In the genomic region with DNA sequence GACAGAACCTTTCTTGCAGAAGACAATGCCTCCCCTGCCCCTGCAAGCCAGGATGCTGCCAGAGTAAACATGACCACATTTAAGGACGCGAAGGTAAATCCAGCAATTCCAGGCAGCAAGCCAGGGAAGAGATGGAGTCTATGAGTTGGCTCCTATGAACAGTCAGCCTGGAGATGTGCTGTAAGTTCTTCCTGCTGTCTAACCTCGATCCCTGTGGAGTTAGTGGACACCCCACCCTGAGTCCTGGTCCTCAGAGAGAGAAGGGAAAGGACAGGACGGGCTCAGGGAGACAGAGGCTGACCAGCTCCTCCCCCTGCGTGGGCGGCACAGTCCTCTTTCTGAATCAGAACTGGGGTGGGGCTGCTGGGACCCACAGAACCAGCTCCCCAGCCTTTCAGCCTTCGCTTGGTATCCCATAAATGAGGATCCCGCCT, we compare ENCODE assay signal across 12 cellular contexts. TPM values are rescaled to one million over a fixed set of nuclear protein-coding genes. Genes with fewer than 3 reads are reported as not detected.
DNase-seq lines count a peak whose midpoint lies in the region; ATAC-seq, FAIRE-seq and TF ChIP-seq lines count a peak whose summit lies in the region.
"Had no signal": no experiment of that assay in that cellular context is flagged by ENCODE, and none has a peak within 500 bp of the region (broad histone marks: within the 10 kb centered on the region; RNA-seq: fewer than 3 reads in every experiment).

No MANE protein-coding gene starts in this region.

- peak overlapping the region; percentile 42 for H3K27ac Mint-ChIP-seq in astrocyte (ENCODE audit: unreplicated experiment)
- no peak overlapping the region for H3K27ac Mint-ChIP-seq in stimulated activated naive B cell treated with anti-CD40 and anti-IgM and Interleukin-4, amounts not matched to agents 10 μg/mL and 1 μg/mL and 100 μg/mL, for 72 hours
- H3K27ac Mint-ChIP-seq: stimulated activated naive CD8-positive, alpha-beta T cell treated with anti-CD3 and anti-CD28 coated beads, Interleukin-15, Interleukin-2, amounts not matched to agents 100 ng/mL and 50 ng/mL, for 24 hours had no signal

- peak overlapping the region; percentile 66 for H3K4me2 ChIP-seq in astrocyte (ENCODE audit: low read length)

- H3K9me3 ChIP-seq in astrocyte (ENCODE audit: insufficient read depth, low read depth, low read length): no peaks in the 10 kb centered on the region
- no peaks in the 10 kb centered on the region for H3K9me3 ChIP-seq in lower lobe of right lung

- no peak for TF ChIP-seq RAD21 in Ishikawa (IDR thresholded peaks at IDR 0.05; ENCODE audit: low read depth)

- H3K36me3 Mint-ChIP-seq in astrocyte (ENCODE audit: low read depth, unreplicated experiment): peaks cover 6% of the 10 kb centered on the region
- H3K36me3 Mint-ChIP-seq in stimulated activated naive B cell treated with anti-CD40 and anti-IgM and Interleukin-4, amounts not matched to agents 10 μg/mL and 1 μg/mL and 100 μg/mL, for 72 hours: no peaks in the 10 kb centered on the region

- no peaks in the 10 kb centered on the region for H3K9me3 Mint-ChIP-seq in astrocyte (ENCODE audit: unreplicated experiment)
- H3K9me3 Mint-ChIP-seq in stimulated activated naive B cell treated with anti-CD40 and anti-IgM and Interleukin-4, amounts not matched to agents 10 μg/mL and 1 μg/mL and 100 μg/mL, for 72 hours: no peaks in the 10 kb centered on the region
- H3K9me3 Mint-ChIP-seq: stimulated activated naive CD8-positive, alpha-beta T cell treated with anti-CD3 and anti-CD28 coated beads, Interleukin-15, Interleukin-2, amounts not matched to agents 100 ng/mL and 50 ng/mL, for 24 hours had no signal

- no peak for FAIRE-seq in astrocyte (lab: Jason Lieb, UNC)
- FAIRE-seq: GM12891 had no signal

- peaks cover 34% of the 10 kb centered on the region for H3K4me1 Mint-ChIP-seq in astrocyte (ENCODE audit: low read depth, unreplicated experiment)
- H3K4me1 Mint-ChIP-seq in stimulated activated naive B cell treated with anti-CD40 and anti-IgM and Interleukin-4, amounts not matched to agents 10 μg/mL and 1 μg/mL and 100 μg/mL, for 72 hours: peaks cover 38 to 43% of the 10 kb centered on the region in 2 donors

- no peak overlapping the region for H3K9ac ChIP-seq in astrocyte (ENCODE audit: low read length)

- H3K27me3 ChIP-seq in astrocyte (ENCODE audit: insufficient read depth, low read length) (no peaks in the 10 kb centered on the region), lower lobe of right lung (ENCODE audit: low read depth) (no peaks in the 10 kb centered on the region)

- no peak overlapping the region for H3K4me3 Mint-ChIP-seq in astrocyte (ENCODE audit: unreplicated experiment)
- H3K4me3 Mint-ChIP-seq in stimulated activated naive B cell treated with anti-CD40 and anti-IgM and Interleukin-4, amounts not matched to agents 10 μg/mL and 1 μg/mL and 100 μg/mL, for 72 hours: no peak overlapping the region
- H3K4me3 Mint-ChIP-seq: stimulated activated naive CD8-positive, alpha-beta T cell treated with anti-CD3 and anti-CD28 coated beads, Interleukin-15, Interleukin-2, amounts not matched to agents 100 ng/mL and 50 ng/mL, for 24 hours had no signal

- H2AFZ ChIP-seq in astrocyte (ENCODE audit: low read depth, low read length): no peak overlapping the region

- peaks cover 78% of the 10 kb centered on the region for H4K20me1 ChIP-seq in astrocyte (ENCODE audit: insufficient read depth, low read length)

- peak; percentile 60 for DNase-seq in astrocyte (ENCODE audit: low read depth)
- DNase-seq in fibroblast of the aortic adventitia (ENCODE audit: low read depth): peak; percentile 90
- peak; percentile 75 for DNase-seq in skeletal muscle cell (ENCODE audit: low read depth)
- DNase-seq in lower lobe of right lung: no peak
- DNase-seq in NCI-H2171 treated with DMSO at 0.1 percent for 48 hours (lab: John Stamatoyannopoulos, UW): no peak
- no peak for DNase-seq in stimulated activated naive B cell treated with anti-CD40 and anti-IgM and Interleukin-4, amounts not matched to agents 10 μg/mL and 1 μg/mL and 100 μg/mL, for 72 hours
- DNase-seq in putamen (ENCODE audit: low spot score): no peak
- DNase-seq: OCI-M1 had no signal

- peaks cover 3% of the 10 kb centered on the region for H3K27me3 Mint-ChIP-seq in astrocyte (ENCODE audit: low read depth, unreplicated experiment)
- H3K27me3 Mint-ChIP-seq in stimulated activated naive B cell treated with anti-CD40 and anti-IgM and Interleukin-4, amounts not matched to agents 10 μg/mL and 1 μg/mL and 100 μg/mL, for 72 hours: peaks cover 31 to 32% of the 10 kb centered on the region in 2 donors
- H3K27me3 Mint-ChIP-seq: stimulated activated naive CD8-positive, alpha-beta T cell treated with anti-CD3 and anti-CD28 coated beads, Interleukin-15, Interleukin-2, amounts not matched to agents 100 ng/mL and 50 ng/mL, for 24 hours had no signal

- H3K4me3 ChIP-seq in astrocyte (ENCODE audit: insufficient read depth, low read depth, low read length): no peak overlapping the region
- no peak overlapping the region for H3K4me3 ChIP-seq in fibroblast of the aortic adventitia (ENCODE audit: low read depth, low read length)
- no peak overlapping the region for H3K4me3 ChIP-seq in skeletal muscle cell (ENCODE audit: low read depth, low read length)
- no peak overlapping the region for H3K4me3 ChIP-seq in lower lobe of right lung

- no peak for ATAC-seq in lower lobe of right lung
- no peak for ATAC-seq in stimulated activated naive B cell treated with anti-CD40 and anti-IgM and Interleukin-4, amounts not matched to agents 10 μg/mL and 1 μg/mL and 100 μg/mL, for 72 hours (replicated peaks)

- peaks cover 63% of the 10 kb centered on the region for H3K79me2 ChIP-seq in astrocyte (ENCODE audit: insufficient read depth, low read length)

- TF ChIP-seq CTCF in astrocyte (IDR thresholded peaks at IDR 0.05; ENCODE audit: insufficient read depth, low read depth, low read length) (no peak), fibroblast of the aortic adventitia (IDR thresholded peaks at IDR 0.05; ENCODE audit: insufficient read depth, low read length) (no peak), lower lobe of right lung (IDR thresholded peaks at IDR 0.05) (no peak)

- no peak overlapping the region for H3K27ac ChIP-seq in astrocyte (ENCODE audit: low read depth, low read length)
- no peak overlapping the region for H3K27ac ChIP-seq in lower lobe of right lung

- H3K36me3 ChIP-seq in astrocyte (ENCODE audit: insufficient read depth, low read length) (peaks cover 2% of the 10 kb centered on the region), lower lobe of right lung (peaks cover 35% of the 10 kb centered on the region)

- H3K4me1 ChIP-seq in astrocyte (ENCODE audit: insufficient read depth, low read length) (peaks cover 46% of the 10 kb centered on the region), lower lobe of right lung (peaks cover 54% of the 10 kb centered on the region)

- TF ChIP-seq EP300 in Ishikawa (IDR thresholded peaks at IDR 0.05; ENCODE audit: borderline replicate concordance): no peak

- intact Hi-C loops in lower lobe of right lung (cut with DNase I): no loop called here

TF ChIP-seq in Ishikawa, 13 proteins besides CTCF, POLR2A, EP300 and RAD21:
- no peak for TF ChIP-seq ZBTB7A (IDR thresholded peaks at IDR 0.05; ENCODE audit: low read depth)
- peak; percentile 85 for TF ChIP-seq EGR1 (IDR thresholded peaks at IDR 0.05)
- TF ChIP-seq, protein P1, sequence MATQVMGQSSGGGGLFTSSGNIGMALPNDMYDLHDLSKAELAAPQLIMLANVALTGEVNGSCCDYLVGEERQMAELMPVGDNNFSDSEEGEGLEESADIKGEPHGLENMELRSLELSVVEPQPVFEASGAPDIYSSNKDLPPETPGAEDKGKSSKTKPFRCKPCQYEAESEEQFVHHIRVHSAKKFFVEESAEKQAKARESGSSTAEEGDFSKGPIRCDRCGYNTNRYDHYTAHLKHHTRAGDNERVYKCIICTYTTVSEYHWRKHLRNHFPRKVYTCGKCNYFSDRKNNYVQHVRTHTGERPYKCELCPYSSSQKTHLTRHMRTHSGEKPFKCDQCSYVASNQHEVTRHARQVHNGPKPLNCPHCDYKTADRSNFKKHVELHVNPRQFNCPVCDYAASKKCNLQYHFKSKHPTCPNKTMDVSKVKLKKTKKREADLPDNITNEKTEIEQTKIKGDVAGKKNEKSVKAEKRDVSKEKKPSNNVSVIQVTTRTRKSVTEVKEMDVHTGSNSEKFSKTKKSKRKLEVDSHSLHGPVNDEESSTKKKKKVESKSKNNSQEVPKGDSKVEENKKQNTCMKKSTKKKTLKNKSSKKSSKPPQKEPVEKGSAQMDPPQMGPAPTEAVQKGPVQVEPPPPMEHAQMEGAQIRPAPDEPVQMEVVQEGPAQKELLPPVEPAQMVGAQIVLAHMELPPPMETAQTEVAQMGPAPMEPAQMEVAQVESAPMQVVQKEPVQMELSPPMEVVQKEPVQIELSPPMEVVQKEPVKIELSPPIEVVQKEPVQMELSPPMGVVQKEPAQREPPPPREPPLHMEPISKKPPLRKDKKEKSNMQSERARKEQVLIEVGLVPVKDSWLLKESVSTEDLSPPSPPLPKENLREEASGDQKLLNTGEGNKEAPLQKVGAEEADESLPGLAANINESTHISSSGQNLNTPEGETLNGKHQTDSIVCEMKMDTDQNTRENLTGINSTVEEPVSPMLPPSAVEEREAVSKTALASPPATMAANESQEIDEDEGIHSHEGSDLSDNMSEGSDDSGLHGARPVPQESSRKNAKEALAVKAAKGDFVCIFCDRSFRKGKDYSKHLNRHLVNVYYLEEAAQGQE (IDR thresholded peaks at IDR 0.05; ENCODE audit: low read depth): no peak

RNA-seq across cellular contexts. Expression of gene CDC42EP4, which starts 24.9 kb away (rescaled TPM):
- total RNA-seq in astrocyte: 13.0 and 15.8 TPM in 2 replicates
- total RNA-seq in fibroblast of the aortic adventitia (ENCODE audit: low replicate concordance): 35.5 and 41.8 TPM in 2 replicates
- total RNA-seq in lower lobe of right lung: 44.6 TPM

RNA-seq across cellular contexts. Expression of gene CPSF4L, which starts 25.2 kb away (rescaled TPM):
- total RNA-seq in astrocyte (not detected in 2 replicates), fibroblast of the aortic adventitia (ENCODE audit: low replicate concordance) (1.1 TPM in 1 of 2 replicates, not detected in the other), lower lobe of right lung (not detected)
- total RNA-seq: myocyte had no signal

Comparison
In these comparisons a context has a peak if more than half of its experiments do, and no peak if none do; other contexts are left out.
1. DNase-seq: peak in astrocyte (single experiment), fibroblast of the aortic adventitia (single experiment) and skeletal muscle cell (single experiment); none in lower lobe of right lung (single experiment), NCI-H2171 treated with DMSO at 0.1 percent for 48 hours (single experiment), stimulated activated naive B cell treated with anti-CD40 and anti-IgM and Interleukin-4, amounts not matched to agents 10 μg/mL and 1 μg/mL and 100 μg/mL, for 72 hours (single experiment) and putamen (single experiment).